9 cellular contexts compared by ENCODE assay signal in the genomic region with DNA sequence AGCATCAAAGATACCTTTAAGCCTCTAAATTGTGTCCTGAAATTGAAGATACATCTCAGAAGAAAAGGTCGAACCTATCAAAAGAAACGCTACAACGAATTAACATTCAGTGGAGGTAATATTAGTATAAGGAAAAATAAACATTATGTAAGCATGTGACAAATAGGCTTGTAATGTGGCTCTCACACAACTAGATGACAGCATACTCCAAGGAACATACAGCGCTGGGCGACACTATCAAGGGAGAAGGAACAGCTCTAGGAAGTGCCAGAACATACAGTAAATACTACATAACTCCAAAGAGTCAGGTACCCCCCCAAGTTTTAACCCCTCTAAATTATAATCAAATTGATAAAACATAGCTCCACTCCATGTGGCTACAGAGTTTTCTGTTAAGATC.
A peak's percentile ranks its signal among the peaks of the same experiment; 100 is the strongest.
DNase-seq lines count a peak whose midpoint lies in the region; ATAC-seq and TF ChIP-seq lines count a peak whose summit lies in the region.
"Had no signal": no experiment of that assay in that cellular context is flagged by ENCODE, and none has a peak within 500 bp of the region (broad histone marks: within the 10 kb centered on the region; RNA-seq: fewer than 3 reads in every experiment).

No MANE protein-coding gene starts in this region.

- H2AFZ ChIP-seq in OCI-LY3 (ENCODE audit: low read depth, low read length), result no peak overlapping the region
- H2AFZ ChIP-seq in fibroblast of lung (ENCODE audit: low read length), result no peak overlapping the region
- no peak overlapping the region for H2AFZ ChIP-seq in smooth muscle cell (ENCODE audit: low read depth)

- H3K27me3 Mint-ChIP-seq in Calu3 (ENCODE audit: unreplicated experiment), result no peaks in the 10 kb centered on the region
- no peaks in the 10 kb centered on the region for H3K27me3 Mint-ChIP-seq in activated CD4-positive, alpha-beta T cell treated with anti-CD3 and anti-CD28 coated beads, Interleukin-2, amount 10 ng/mL, durations not matched to agents 24 days and 14 days

- H3K36me3 Mint-ChIP-seq in Calu3 (ENCODE audit: insufficient read depth, unreplicated experiment), result no peaks in the 10 kb centered on the region
- no peaks in the 10 kb centered on the region for H3K36me3 Mint-ChIP-seq in activated CD4-positive, alpha-beta T cell treated with anti-CD3 and anti-CD28 coated beads, Interleukin-2, amount 10 ng/mL, durations not matched to agents 24 days and 14 days (ENCODE audit: low read depth)

- H3K27ac Mint-ChIP-seq in Calu3 (ENCODE audit: unreplicated experiment), result no peak overlapping the region
- no peak overlapping the region for H3K27ac Mint-ChIP-seq in activated CD4-positive, alpha-beta T cell treated with anti-CD3 and anti-CD28 coated beads, Interleukin-2, amount 10 ng/mL, durations not matched to agents 24 days and 14 days
- H3K27ac Mint-ChIP-seq: dendritic cell treated with granulocyte-macrophage colony-stimulating factor and Interleukin-4, amounts not matched to agents 40 ng/mL and 50 ng/mL, for 4 days had no signal

- H4K20me1 ChIP-seq in OCI-LY3 (ENCODE audit: insufficient read depth, low read length), result peaks cover 24% of the 10 kb centered on the region
- H4K20me1 ChIP-seq in fibroblast of lung (ENCODE audit: control insufficient read depth, extremely low read depth, insufficient read depth, low read length), result no peaks in the 10 kb centered on the region
- no peaks in the 10 kb centered on the region for H4K20me1 ChIP-seq in smooth muscle cell (ENCODE audit: low read depth)

- H3K27me3 ChIP-seq in OCI-LY3 (ENCODE audit: low read depth, low read length) (peaks cover 42% of the 10 kb centered on the region), fibroblast of lung (ENCODE audit: control insufficient read depth, insufficient read depth, low read length) (peaks cover 3% of the 10 kb centered on the region), smooth muscle cell (ENCODE audit: low read depth) (no peaks in the 10 kb centered on the region)

- ATAC-seq in GM21447 (IDR thresholded peaks at IDR 0.05; ENCODE audit: unreplicated experiment), result no peak

- BruUV-seq in Calu3 (replicated peaks; lab: Mats Ljungman, UMichigan), result no TSS peak

- H3K36me3 ChIP-seq in OCI-LY3 (replicated peaks; ENCODE audit: low read depth, low read length), result no peaks in the 10 kb centered on the region
- H3K36me3 ChIP-seq in fibroblast of lung (ENCODE audit: control insufficient read depth, insufficient read depth, low read length), result no peaks in the 10 kb centered on the region
- no peaks in the 10 kb centered on the region for H3K36me3 ChIP-seq in smooth muscle cell (ENCODE audit: low read depth)

- DNase-seq in Calu3 (peak; percentile 41), LNCaP clone FGC (ENCODE audit: low read depth) (peak; percentile 71), fibroblast of lung (ENCODE audit: low read depth in 2 of 2) (peak; percentile 41 to 48), smooth muscle cell (lab: John Stamatoyannopoulos, UW; ENCODE audit: unreplicated experiment) (no peak), coronary artery (ENCODE audit: low spot score) (no peak)
- DNase-seq in activated CD4-positive, alpha-beta T cell treated with anti-CD3 and anti-CD28 coated beads, Interleukin-2, amount 10 ng/mL, durations not matched to agents 24 days and 14 days, result no peak

- H3K9me3 Mint-ChIP-seq in Calu3 (ENCODE audit: low read depth, unreplicated experiment), result peaks cover under 1% of the 10 kb centered on the region
- no peaks in the 10 kb centered on the region for H3K9me3 Mint-ChIP-seq in activated CD4-positive, alpha-beta T cell treated with anti-CD3 and anti-CD28 coated beads, Interleukin-2, amount 10 ng/mL, durations not matched to agents 24 days and 14 days

- no peak overlapping the region for H3K4me2 ChIP-seq in OCI-LY3 (ENCODE audit: low read length)
- H3K4me2 ChIP-seq in fibroblast of lung (ENCODE audit: extremely low read depth, insufficient read depth, low read length), result no peak overlapping the region
- no peak overlapping the region for H3K4me2 ChIP-seq in smooth muscle cell

- CTCF ChIA-PET in Calu3 (lab: Charles Lee), result interaction anchor here (0.6 to 2.8 kb wide), 20 partner anchors 8 to 1909 kb away, joined by 3 to 25 read pairs (median 4); partner anchors contain the start of genes ANKEF1, MKKS and SNAP25

- H3K79me2 ChIP-seq in OCI-LY3 (ENCODE audit: low read length) (no peaks in the 10 kb centered on the region), fibroblast of lung (ENCODE audit: control insufficient read depth, insufficient read depth, low read length) (no peaks in the 10 kb centered on the region), smooth muscle cell (ENCODE audit: low read depth) (no peaks in the 10 kb centered on the region)

- H3K4me1 ChIP-seq in OCI-LY3 (ENCODE audit: low read length) (peaks cover 18% of the 10 kb centered on the region), fibroblast of lung (ENCODE audit: control insufficient read depth, extremely low read depth, insufficient read depth, low read length) (no peaks in the 10 kb centered on the region), smooth muscle cell (ENCODE audit: low read depth) (no peaks in the 10 kb centered on the region)

- H3K9ac ChIP-seq in OCI-LY3 (ENCODE audit: low read length) (no peak overlapping the region), fibroblast of lung (ENCODE audit: insufficient read depth, low read length) (no peak overlapping the region), smooth muscle cell (ENCODE audit: low read depth) (no peak overlapping the region)

- H3K4me3 Mint-ChIP-seq in Calu3 (ENCODE audit: low read depth, unreplicated experiment), result peak overlapping the region; percentile 54
- no peak overlapping the region for H3K4me3 Mint-ChIP-seq in activated CD4-positive, alpha-beta T cell treated with anti-CD3 and anti-CD28 coated beads, Interleukin-2, amount 10 ng/mL, durations not matched to agents 24 days and 14 days
- H3K4me3 Mint-ChIP-seq: dendritic cell treated with granulocyte-macrophage colony-stimulating factor and Interleukin-4, amounts not matched to agents 40 ng/mL and 50 ng/mL, for 4 days had no signal

- WGBS in smooth muscle cell (ENCODE audit: low lambda C conversion rate), result 84% methylated on average over 5 of the region's 5 CpGs

- H3K4me1 Mint-ChIP-seq in Calu3 (ENCODE audit: low read depth, unreplicated experiment), result no peaks in the 10 kb centered on the region
- no peaks in the 10 kb centered on the region for H3K4me1 Mint-ChIP-seq in activated CD4-positive, alpha-beta T cell treated with anti-CD3 and anti-CD28 coated beads, Interleukin-2, amount 10 ng/mL, durations not matched to agents 24 days and 14 days

- no peak overlapping the region for H3K27ac ChIP-seq in OCI-LY3 (ENCODE audit: low read length)
- no peak overlapping the region for H3K27ac ChIP-seq in fibroblast of lung (ENCODE audit: insufficient read depth, low read length)
- no peak overlapping the region for H3K27ac ChIP-seq in smooth muscle cell (ENCODE audit: low read depth)
- H3K27ac ChIP-seq in coronary artery, result no peak overlapping the region

- H3K4me3 ChIP-seq in LNCaP clone FGC (ENCODE audit: low read depth, low read length), result peak overlapping the region; percentile 4; the same call in 1 of the 2 replicates
- H3K4me3 ChIP-seq in OCI-LY3 (ENCODE audit: low read length), result no peak overlapping the region
- no peak overlapping the region for H3K4me3 ChIP-seq in fibroblast of lung (replicated peaks in 1 of 4; ENCODE audit: control extremely low read depth in 1 of 4, insufficient read depth in 1 of 4, low read depth in 3 of 4, low read length in 4 of 4)
- H3K4me3 ChIP-seq in smooth muscle cell, result no peak overlapping the region
- no peak overlapping the region for H3K4me3 ChIP-seq in coronary artery

- no peaks in the 10 kb centered on the region for H3K9me3 ChIP-seq in OCI-LY3 (ENCODE audit: insufficient read depth, low read length)
- H3K9me3 ChIP-seq in fibroblast of lung (ENCODE audit: control insufficient read depth, insufficient read depth, low read depth, low read length), result no peaks in the 10 kb centered on the region
- H3K9me3 ChIP-seq in smooth muscle cell (replicated peaks; ENCODE audit: low read depth), result no peaks in the 10 kb centered on the region

- intact Hi-C loops in Calu3 (cut with micrococcal nuclease; ENCODE audit: unreplicated experiment), result loop anchor here (1.0 to 5.0 kb wide), 6 partner anchors 266 to 1924 kb away; no protein-coding TSS in a partner anchor
- intact Hi-C loops in activated CD4-positive, alpha-beta T cell treated with anti-CD3 and anti-CD28 coated beads, Interleukin-2, amount 10 ng/mL, durations not matched to agents 24 days and 14 days (cut with micrococcal nuclease), result loop anchor here (1.0 kb wide), 1 partner anchor 295 kb away; no protein-coding TSS in a partner anchor

- no peaks in the 10 kb centered on the region for H3F3A ChIP-seq in smooth muscle cell (ENCODE audit: low read depth)

- TF ChIP-seq CTCF in Calu3 (IDR thresholded peaks at IDR 0.05; ENCODE audit: unreplicated experiment) (peak; percentile 36), LNCaP clone FGC (IDR thresholded peaks at IDR 0.05; ENCODE audit: control insufficient read depth, extremely low read depth, insufficient read depth) (peak; percentile 97), OCI-LY3 (IDR thresholded peaks at IDR 0.05; ENCODE audit: low read depth, low read length) (peak; percentile 70), fibroblast of lung (conservative IDR thresholded peaks at IDR 0.05 in 1 of 2, IDR thresholded peaks at IDR 0.05 in 1 of 2; ENCODE audit: low read depth in 1 of 2, low read length in 2 of 2) (peak in 1 of 2 donors; percentile 36), smooth muscle cell (IDR thresholded peaks at IDR 0.05; ENCODE audit: borderline replicate concordance, insufficient read depth, poor library complexity, severe bottlenecking) (peak; percentile 50), coronary artery (IDR thresholded peaks at IDR 0.05) (no peak)

Comparison
In these comparisons a context has a peak if more than half of its experiments do, and no peak if none do; other contexts are left out.
1. DNase-seq: peak in Calu3 (single experiment), LNCaP clone FGC (single experiment) and fibroblast of lung (2 of 2); none in smooth muscle cell (single experiment), coronary artery (single experiment) and activated CD4-positive, alpha-beta T cell treated with anti-CD3 and anti-CD28 coated beads, Interleukin-2, amount 10 ng/mL, durations not matched to agents 24 days and 14 days (single experiment).